Comparison of ENCODE assay signal across 8 cellular contexts in the genomic region with DNA sequence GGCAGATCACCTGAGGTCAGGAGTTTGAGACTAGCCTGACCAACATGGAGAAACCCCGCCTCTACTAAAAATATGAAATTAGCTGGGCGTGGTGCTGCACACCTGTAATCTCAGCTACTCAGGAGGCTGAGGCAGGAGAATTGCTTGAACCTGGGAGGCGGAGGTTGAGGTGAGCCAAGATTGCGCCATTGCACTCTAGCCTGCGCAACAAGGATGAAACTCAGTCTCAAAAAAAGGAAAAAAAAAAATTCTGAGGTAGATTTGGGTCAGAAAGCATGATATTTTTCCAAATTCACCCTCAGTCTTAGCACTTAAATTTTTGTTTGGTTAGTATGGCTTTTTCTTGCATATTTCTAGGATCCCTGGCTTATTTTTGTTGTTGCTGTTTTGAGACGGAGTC. TPM values are rescaled to one million over a fixed set of nuclear protein-coding genes. Genes with fewer than 3 reads are reported as not detected.
A peak's percentile ranks its signal among the peaks of the same experiment; 100 is the strongest.
DNase-seq lines count a peak whose midpoint lies in the region; ATAC-seq and TF ChIP-seq lines count a peak whose summit lies in the region.
"Not testable (repeated sequence)": the region's sequence is repeated elsewhere in the genome, so short reads cannot be mapped to it uniquely, and the experiment has no call there.

No MANE protein-coding gene starts in this region.

- not testable (repeated sequence) for H3K9me3 Mint-ChIP-seq in activated naive CD4-positive, alpha-beta T cell treated with anti-CD3 and anti-CD28 coated beads, Interleukin-2, amount 50 U/mL, for 24 hours; endothelial cell (ENCODE audit: unreplicated experiment); naive thymus-derived CD8-positive, alpha-beta T cell; type B pancreatic cell

- H3K4me3 ChIP-seq in ACC112 (ENCODE audit: low read depth, low read length); GM23248; PC-9; osteoblast (ENCODE audit: insufficient read depth, low read length): not testable (repeated sequence)

- 94 to 96% methylated on average over 6 of the region's 6 CpGs for WGBS in GM23248 (ENCODE audit: low coverage in 1 of 2, low lambda C conversion rate in 2 of 2, missing lambda C conversion rate in 2 of 2), 2 experiments

- H3K27ac ChIP-seq in ACC112 (ENCODE audit: low read depth, low read length) (peak overlapping the region; percentile 97), GM23248 (peak overlapping the region; percentile 100; the same call in 1 of the 2 replicates), osteoblast (ENCODE audit: low read depth, low read length) (peak overlapping the region; percentile 97)
- not testable (repeated sequence) for H3K27ac ChIP-seq in PC-9

- intact Hi-C loops in PC-9 (cut with micrococcal nuclease; ENCODE audit: unreplicated experiment) = not testable (repeated sequence)

- not testable (repeated sequence) for H3K9ac ChIP-seq in GM23248

- H4K20me1 ChIP-seq in GM23248 (ENCODE audit: insufficient read depth); osteoblast (ENCODE audit: insufficient read depth, low read length): not testable (repeated sequence)
- H4K20me1 ChIP-seq in PC-9 (ENCODE audit: insufficient read depth) = peaks cover 10% of the 10 kb centered on the region; the same call in 1 of the 2 replicates

- peaks cover 58% of the 10 kb centered on the region for H3K4me1 Mint-ChIP-seq in activated naive CD4-positive, alpha-beta T cell treated with anti-CD3 and anti-CD28 coated beads, Interleukin-2, amount 50 U/mL, for 24 hours
- H3K4me1 Mint-ChIP-seq in endothelial cell (ENCODE audit: unreplicated experiment) (peaks cover 32% of the 10 kb centered on the region), type B pancreatic cell (ENCODE audit: unreplicated experiment) (peaks cover 44% of the 10 kb centered on the region)
- H3K4me1 Mint-ChIP-seq in naive thymus-derived CD8-positive, alpha-beta T cell = peaks cover 18 to 67% (median 44%) of the 10 kb centered on the region in 4 donors

- ATAC-seq in naive thymus-derived CD8-positive, alpha-beta T cell = not testable (repeated sequence)

- POLR2A ChIA-PET in PC-9 (lab: Charles Lee; ENCODE audit: unreplicated experiment); naive thymus-derived CD8-positive, alpha-beta T cell (lab: Charles Lee): not testable (repeated sequence)

- H3K4me1 ChIP-seq in ACC112 (ENCODE audit: control insufficient read depth, insufficient read depth, low read length, unreplicated experiment) (peaks cover 51% of the 10 kb centered on the region), GM23248 (ENCODE audit: insufficient read depth) (peaks cover 38% of the 10 kb centered on the region), PC-9 (replicated peaks; ENCODE audit: insufficient read depth) (peaks cover 61% of the 10 kb centered on the region), osteoblast (ENCODE audit: insufficient read depth, low read length) (peaks cover 47% of the 10 kb centered on the region)

- not testable (repeated sequence) for BruUV-seq in PC-9 (replicated peaks; lab: Mats Ljungman, UMichigan)

- in situ Hi-C loops in GM23248 (cut with MboI) = not testable (repeated sequence)

- H3F3A ChIP-seq in GM23248 (ENCODE audit: insufficient read depth) = peaks cover 79% of the 10 kb centered on the region
- peaks cover 63% of the 10 kb centered on the region for H3F3A ChIP-seq in PC-9 (ENCODE audit: insufficient read depth, low read depth)

- H3K36me3 Mint-ChIP-seq in activated naive CD4-positive, alpha-beta T cell treated with anti-CD3 and anti-CD28 coated beads, Interleukin-2, amount 50 U/mL, for 24 hours; type B pancreatic cell: not testable (repeated sequence)
- peaks cover 11% of the 10 kb centered on the region for H3K36me3 Mint-ChIP-seq in endothelial cell (ENCODE audit: low read depth, unreplicated experiment)
- peaks cover 1 to 14% (median 4%) of the 10 kb centered on the region in 3 donors for H3K36me3 Mint-ChIP-seq in naive thymus-derived CD8-positive, alpha-beta T cell

- not testable (repeated sequence) for H3K36me3 ChIP-seq in ACC112 (ENCODE audit: insufficient read depth, low read length); GM23248 (ENCODE audit: low read depth); PC-9 (ENCODE audit: low read depth); osteoblast (ENCODE audit: insufficient read depth, low read length)

- not testable (repeated sequence) for H3K4me2 ChIP-seq in GM23248 (ENCODE audit: unreplicated experiment); osteoblast (ENCODE audit: insufficient read depth, low read length)
- peak overlapping the region; percentile 100; the same call in 1 of the 2 replicates for H3K4me2 ChIP-seq in PC-9

- peak overlapping the region; percentile 57 for H3K4me3 Mint-ChIP-seq in activated naive CD4-positive, alpha-beta T cell treated with anti-CD3 and anti-CD28 coated beads, Interleukin-2, amount 50 U/mL, for 24 hours
- H3K4me3 Mint-ChIP-seq in endothelial cell (ENCODE audit: unreplicated experiment) = not testable (repeated sequence)
- H3K4me3 Mint-ChIP-seq in naive thymus-derived CD8-positive, alpha-beta T cell = peak overlapping the region in 5 of 10 donors; percentile 13 to 66 (median 33)
- H3K4me3 Mint-ChIP-seq in type B pancreatic cell = peak overlapping the region; percentile 40

- H3K9me3 ChIP-seq in GM23248 (ENCODE audit: low read depth); PC-9 (ENCODE audit: insufficient read depth, low read depth); osteoblast (ENCODE audit: low read depth, low read length): not testable (repeated sequence)

- not testable (repeated sequence) for DNase-seq in GM23248; PC-9; endothelial cell (ENCODE audit: low spot score); naive thymus-derived CD8-positive, alpha-beta T cell; osteoblast (ENCODE audit: insufficient read length, low spot score, missing footprints); type B pancreatic cell (ENCODE audit: extremely low spot score, unreplicated experiment)

- TF ChIP-seq CTCF in PC-9 (conservative IDR thresholded peaks at IDR 0.05); endothelial cell (IDR thresholded peaks at IDR 0.05; ENCODE audit: unreplicated experiment); osteoblast (IDR thresholded peaks at IDR 0.05; ENCODE audit: extremely low read depth, low read depth, low read length); type B pancreatic cell (conservative IDR thresholded peaks at IDR 0.05): not testable (repeated sequence)

- not testable (repeated sequence) for H3K9me2 ChIP-seq in GM23248 (ENCODE audit: insufficient read depth); PC-9 (ENCODE audit: insufficient read depth)

- not testable (repeated sequence) for H3K27me3 Mint-ChIP-seq in activated naive CD4-positive, alpha-beta T cell treated with anti-CD3 and anti-CD28 coated beads, Interleukin-2, amount 50 U/mL, for 24 hours; endothelial cell (ENCODE audit: unreplicated experiment); naive thymus-derived CD8-positive, alpha-beta T cell; type B pancreatic cell

- peaks cover 33% of the 10 kb centered on the region for H3K79me2 ChIP-seq in ACC112 (ENCODE audit: control insufficient read depth, insufficient read depth, low read length, unreplicated experiment)
- peaks cover 43% of the 10 kb centered on the region for H3K79me2 ChIP-seq in GM23248 (ENCODE audit: insufficient read depth)
- peaks cover 55% of the 10 kb centered on the region for H3K79me2 ChIP-seq in PC-9 (ENCODE audit: low read depth)
- H3K79me2 ChIP-seq in osteoblast (ENCODE audit: insufficient read depth, low read length) = peaks cover 34% of the 10 kb centered on the region

- not testable (repeated sequence) for H3K27me3 ChIP-seq in ACC112 (ENCODE audit: insufficient read depth, low read length); GM23248 (replicated peaks; ENCODE audit: insufficient read depth); PC-9 (ENCODE audit: insufficient read depth, low read depth); osteoblast (ENCODE audit: insufficient read depth, low read length)

- CTCF ChIA-PET in PC-9 (lab: Charles Lee) = not testable (repeated sequence)

- not testable (repeated sequence) for H2AFZ ChIP-seq in ACC112 (ENCODE audit: low read length, unreplicated experiment); GM23248; PC-9; osteoblast (ENCODE audit: low read length)

- H3K27ac Mint-ChIP-seq in activated naive CD4-positive, alpha-beta T cell treated with anti-CD3 and anti-CD28 coated beads, Interleukin-2, amount 50 U/mL, for 24 hours = peak overlapping the region; percentile 23
- H3K27ac Mint-ChIP-seq in endothelial cell (ENCODE audit: unreplicated experiment) = peak overlapping the region; percentile 21
- H3K27ac Mint-ChIP-seq in naive thymus-derived CD8-positive, alpha-beta T cell = peak overlapping the region in 6 of 10 donors; percentile 17 to 79 (median 57)
- not testable (repeated sequence) for H3K27ac Mint-ChIP-seq in type B pancreatic cell

RNA-seq across cellular contexts. Expression of a gene that starts 3.3 kb away (rescaled TPM):
- 47.4 and 47.8 TPM in 2 replicates for total RNA-seq in GM23248 (2014; rRNA removed; shearing (Covaris generic))
- 47.1 and 49.2 TPM in 2 replicates for polyA plus RNA-seq in GM23248 (2016; fragmentation: Nextera tagmentation; extraction: Ambion mirVana)
- total RNA-seq in PC-9 (2021) (68.0 and 73.6 TPM in 2 replicates), endothelial cell (ENCODE audit: unreplicated experiment) (38.5 TPM), osteoblast (59.8 and 63.7 TPM in 2 replicates), type B pancreatic cell (ENCODE audit: low replicate concordance) (41.4 and 71.3 TPM in 2 replicates)
- 10 to 100 TPM; 52.6 to 53.4 TPM for total RNA-seq in naive thymus-derived CD8-positive, alpha-beta T cell
- polyA plus RNA-seq in naive thymus-derived CD8-positive, alpha-beta T cell = 10 to 100 TPM; 45.2 to 58.0 (median 57.3) TPM

RNA-seq across cellular contexts. Expression of a gene that starts 53.6 kb away (rescaled TPM):
- 25.6 and 34.8 TPM in 2 replicates for total RNA-seq in GM23248 (2014; rRNA removed; shearing (Covaris generic))
- polyA plus RNA-seq in GM23248 (2016; fragmentation: Nextera tagmentation; extraction: Ambion mirVana) = 39.7 and 47.2 TPM in 2 replicates
- total RNA-seq in PC-9 (2021) = 40.7 and 54.9 TPM in 2 replicates
- total RNA-seq in endothelial cell (ENCODE audit: unreplicated experiment) = 32.8 TPM
- 10 to 100 TPM; 78.2 to 85.6 TPM for total RNA-seq in naive thymus-derived CD8-positive, alpha-beta T cell
- polyA plus RNA-seq in naive thymus-derived CD8-positive, alpha-beta T cell = 10 to 100 TPM; 37.1 to 40.9 (median 37.5) TPM
- 38.0 and 44.5 TPM in 2 replicates for total RNA-seq in osteoblast
- total RNA-seq in type B pancreatic cell (ENCODE audit: low replicate concordance) = 35.3 and 35.8 TPM in 2 replicates
